ENCODE assay signal across 1 cellular context in the genomic region with DNA sequence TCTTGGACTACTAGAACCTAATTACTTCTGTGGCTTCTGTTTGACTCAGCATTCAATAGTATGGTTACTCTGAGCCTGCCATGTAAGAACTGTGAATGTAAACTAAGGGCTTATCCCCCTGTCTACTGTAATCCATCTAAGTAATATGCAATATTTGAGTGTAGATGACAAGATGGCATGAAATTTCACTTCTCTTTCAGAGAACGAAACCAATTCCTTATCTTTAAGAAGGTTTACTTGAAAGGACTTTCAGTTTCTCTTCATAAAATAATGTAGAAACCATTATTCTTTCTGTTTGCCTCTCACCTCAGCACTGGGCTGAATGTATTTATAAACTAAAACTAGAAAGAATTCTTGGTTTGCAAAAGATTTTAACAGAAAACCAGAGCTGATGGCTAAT.
TF ChIP-seq lines count a peak whose summit lies in the region.

No MANE protein-coding gene starts in this region.

TF ChIP-seq in HepG2, 621 proteins besides CTCF, POLR2A, EP300 and RAD21 (continued from another document):
- TF ChIP-seq, protein P1, sequence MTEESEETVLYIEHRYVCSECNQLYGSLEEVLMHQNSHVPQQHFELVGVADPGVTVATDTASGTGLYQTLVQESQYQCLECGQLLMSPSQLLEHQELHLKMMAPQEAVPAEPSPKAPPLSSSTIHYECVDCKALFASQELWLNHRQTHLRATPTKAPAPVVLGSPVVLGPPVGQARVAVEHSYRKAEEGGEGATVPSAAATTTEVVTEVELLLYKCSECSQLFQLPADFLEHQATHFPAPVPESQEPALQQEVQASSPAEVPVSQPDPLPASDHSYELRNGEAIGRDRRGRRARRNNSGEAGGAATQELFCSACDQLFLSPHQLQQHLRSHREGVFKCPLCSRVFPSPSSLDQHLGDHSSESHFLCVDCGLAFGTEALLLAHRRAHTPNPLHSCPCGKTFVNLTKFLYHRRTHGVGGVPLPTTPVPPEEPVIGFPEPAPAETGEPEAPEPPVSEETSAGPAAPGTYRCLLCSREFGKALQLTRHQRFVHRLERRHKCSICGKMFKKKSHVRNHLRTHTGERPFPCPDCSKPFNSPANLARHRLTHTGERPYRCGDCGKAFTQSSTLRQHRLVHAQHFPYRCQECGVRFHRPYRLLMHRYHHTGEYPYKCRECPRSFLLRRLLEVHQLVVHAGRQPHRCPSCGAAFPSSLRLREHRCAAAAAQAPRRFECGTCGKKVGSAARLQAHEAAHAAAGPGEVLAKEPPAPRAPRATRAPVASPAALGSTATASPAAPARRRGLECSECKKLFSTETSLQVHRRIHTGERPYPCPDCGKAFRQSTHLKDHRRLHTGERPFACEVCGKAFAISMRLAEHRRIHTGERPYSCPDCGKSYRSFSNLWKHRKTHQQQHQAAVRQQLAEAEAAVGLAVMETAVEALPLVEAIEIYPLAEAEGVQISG (CRISPR knock-in tag; IDR thresholded peaks at IDR 0.05) = no peak
- TF ChIP-seq ZNF782 (CRISPR knock-in tag; IDR thresholded peaks at IDR 0.05; ENCODE audit: borderline replicate concordance) (no peak), ZNF224 (CRISPR knock-in tag; IDR thresholded peaks at IDR 0.05) (no peak), LRRFIP1 (CRISPR knock-in tag; conservative IDR thresholded peaks at IDR 0.05) (no peak), SYNCRIP (IDR thresholded peaks at IDR 0.05; ENCODE audit: insufficient read depth, low read depth, low read length) (no peak), ZFP41 (CRISPR knock-in tag; IDR thresholded peaks at IDR 0.05; ENCODE audit: borderline replicate concordance) (no peak), TEAD2 (CRISPR knock-in tag; IDR thresholded peaks at IDR 0.05) (no peak), NONO (IDR thresholded peaks at IDR 0.05) (no peak), NONO (CRISPR knock-in tag; conservative IDR thresholded peaks at IDR 0.05) (no peak), ZNF770 (CRISPR knock-in tag; IDR thresholded peaks at IDR 0.05) (no peak), DBP (CRISPR knock-in tag; IDR thresholded peaks at IDR 0.05; ENCODE audit: not compliant biosample characterization) (no peak)
